In genomic region chr2:206402956-206403569, GRCh38 we compare ENCODE assay signal across 6 cellular contexts. TPM values are rescaled to one million over a fixed set of nuclear protein-coding genes. Genes with fewer than 3 reads are reported as not detected.
DNase-seq lines count a peak whose midpoint lies in the region; ATAC-seq, FAIRE-seq and TF ChIP-seq lines count a peak whose summit lies in the region.
"Not testable (repeated sequence)": the region's sequence is repeated elsewhere in the genome, so short reads cannot be mapped to it uniquely, and the experiment has no call there.

No MANE protein-coding gene starts in this region.

- not testable (repeated sequence) for H3F3A ChIP-seq in GM23338 (replicated peaks; ENCODE audit: low read depth)

- TF ChIP-seq POLR2A in K562 (conservative IDR thresholded peaks at IDR 0.05), result not testable (repeated sequence)

- TF ChIP-seq RAD21 in K562 (CRISPR knock-in tag; conservative IDR thresholded peaks at IDR 0.05 in 1 of 2, IDR thresholded peaks at IDR 0.05 in 1 of 2), result not testable (repeated sequence)

- DNase-seq in Caki2 (ENCODE audit: low read depth) (peak; percentile 14), HuH-7 (ENCODE audit: low spot score) (peak; percentile 71), osteoblast (ENCODE audit: insufficient read length, low spot score, missing footprints) (peak; percentile 48)
- DNase-seq in GM23338 (ENCODE audit: low spot score); K562 (ENCODE audit: extremely low read depth in 1 of 4, low spot score in 3 of 4); left lung: not testable (repeated sequence)

- not testable (repeated sequence) for H3K4me1 Mint-ChIP-seq in GM23338

- not testable (repeated sequence) for H3K79me2 ChIP-seq in GM23338 (replicated peaks; ENCODE audit: insufficient read depth); K562 (ENCODE audit: control insufficient read depth, insufficient read depth, low read length); osteoblast (ENCODE audit: insufficient read depth, low read length)

- H4K20me1 ChIP-seq in GM23338 (replicated peaks; ENCODE audit: insufficient read depth); K562 (replicated peaks; ENCODE audit: control insufficient read depth, insufficient read depth, low read length); osteoblast (ENCODE audit: insufficient read depth, low read length): not testable (repeated sequence)

- H3K4me3 Mint-ChIP-seq in GM23338, result not testable (repeated sequence)

- not testable (repeated sequence) for ATAC-seq in GM23338, K562
- peak; percentile 56 for ATAC-seq in left lung

- H3K36me3 Mint-ChIP-seq in GM23338 (ENCODE audit: low read depth), result peaks cover 17% of the 10 kb centered on the region

- BruUV-seq in K562 (replicated peaks; lab: Mats Ljungman, UMichigan), result not testable (repeated sequence)

- not testable (repeated sequence) for TF ChIP-seq EP300 in K562 (IDR thresholded peaks at IDR 0.05; ENCODE audit: low read length)

- not testable (repeated sequence) for FAIRE-seq in K562 (lab: Jason Lieb, UNC)

- not testable (repeated sequence) for H3K9me2 ChIP-seq in GM23338 (ENCODE audit: insufficient read depth)

- not testable (repeated sequence) for H3K27ac ChIP-seq in GM23338 (ENCODE audit: low read depth); K562 (ENCODE audit: extremely low read depth, low read depth, low read length); left lung; osteoblast (ENCODE audit: low read depth, low read length)

- POLR2A ChIA-PET in K562 (lab: Yijun Ruan, JAX), result not testable (repeated sequence)

- in situ Hi-C loops in Caki2 (cut with HindIII; ENCODE audit: low pct_unique_long_range_greater_than_20kb, low sequenced_read_pairs); K562 (cut with MboI): not testable (repeated sequence)

- H3K27me3 ChIP-seq in GM23338 (ENCODE audit: insufficient read depth); K562 (ENCODE audit: control insufficient read depth in 2 of 2, insufficient read depth in 2 of 2, low read length in 2 of 2); left lung; osteoblast (ENCODE audit: insufficient read depth, low read length): not testable (repeated sequence)

- TF ChIP-seq CTCF in GM23338 (conservative IDR thresholded peaks at IDR 0.05; ENCODE audit: low read depth in 2 of 2); K562 (IDR thresholded peaks at IDR 0.05 in 2 of 3, conservative IDR thresholded peaks at IDR 0.05 in 1 of 3; ENCODE audit: insufficient read depth in 2 of 3, low read depth in 1 of 3, low read length in 3 of 3); left lung (IDR thresholded peaks at IDR 0.05); osteoblast (IDR thresholded peaks at IDR 0.05; ENCODE audit: extremely low read depth, low read depth, low read length): not testable (repeated sequence)

- H3K9me1 ChIP-seq in K562 (ENCODE audit: control insufficient read depth, insufficient read depth, low read length), result not testable (repeated sequence)

- not testable (repeated sequence) for H3K4me1 ChIP-seq in GM23338 (ENCODE audit: insufficient read depth); K562 (replicated peaks in 1 of 2; ENCODE audit: control insufficient read depth in 2 of 2, insufficient read depth in 2 of 2, low read length in 2 of 2); left lung; osteoblast (ENCODE audit: insufficient read depth, low read length)

- whole genome bisulfite sequencing in K562 (ENCODE audit: insufficient coverage, low coverage, missing lambda C conversion rate), result 0% methylated on average over 5 of the region's 6 CpGs

- peaks cover 18% of the 10 kb centered on the region for H3K9me3 Mint-ChIP-seq in GM23338

- H3K4me3 ChIP-seq in GM23338; K562; left lung; osteoblast (ENCODE audit: insufficient read depth, low read length): not testable (repeated sequence)

- intact Hi-C loops in K562 (cut with micrococcal nuclease); left lung (cut with DNase I): not testable (repeated sequence)

- not testable (repeated sequence) for H3K36me3 ChIP-seq in GM23338 (ENCODE audit: insufficient read depth); K562 (ENCODE audit: control insufficient read depth, insufficient read depth, low read length); left lung; osteoblast (ENCODE audit: insufficient read depth, low read length)

- H3K27ac Mint-ChIP-seq in GM23338, result not testable (repeated sequence)

- H3K27me3 Mint-ChIP-seq in GM23338 (ENCODE audit: insufficient read depth, low read depth, poor library complexity), result not testable (repeated sequence)

- H3K9me3 ChIP-seq in K562 (replicated peaks; ENCODE audit: control insufficient read depth, insufficient read depth, low read depth, low read length); left lung; osteoblast (ENCODE audit: low read depth, low read length): not testable (repeated sequence)

- H3K9ac ChIP-seq in K562 (ENCODE audit: insufficient read depth in 1 of 2, low read depth in 2 of 2, low read length in 2 of 2), result not testable (repeated sequence)

- CTCF ChIA-PET in K562 (lab: Yijun Ruan, JAX; ENCODE audit: low intra/inter-chr PET ratio), result not testable (repeated sequence)

- H2AFZ ChIP-seq in GM23338, result peak overlapping the region; percentile 49; the same call in 1 of the 2 replicates
- not testable (repeated sequence) for H2AFZ ChIP-seq in K562 (ENCODE audit: low read depth, low read length); osteoblast (ENCODE audit: low read length)

- not testable (repeated sequence) for H3K4me2 ChIP-seq in GM23338; K562 (ENCODE audit: insufficient read depth, low read length); osteoblast (ENCODE audit: insufficient read depth, low read length)

TF ChIP-seq in K562, 482 proteins besides CTCF, POLR2A, EP300 and RAD21:
- TF ChIP-seq C11orf30 (IDR thresholded peaks at IDR 0.05; ENCODE audit: low read depth) (peak; percentile 18; the same call in 1 of the 2 replicates), NFE2 (IDR thresholded peaks at IDR 0.05; ENCODE audit: low read depth) (peak; percentile 46; the same call in 1 of the 2 replicates), MAFF (IDR thresholded peaks at IDR 0.05; ENCODE audit: low read length) (peak; percentile 63), MAFK (IDR thresholded peaks at IDR 0.05; ENCODE audit: low read length) (peak; percentile 33; the same call in 1 of the 2 replicates), MAFG (tag; conservative IDR thresholded peaks at IDR 0.05) (peak; percentile 29)

RNA-seq across cellular contexts. Expression of gene ADAM23, which starts 40.3 kb away (rescaled TPM):
- total RNA-seq in Caki2 (2014; rRNA removed; shearing (Covaris generic); ENCODE audit: low replicate concordance), result 4.4 and 7.0 TPM in 2 replicates
- total RNA-seq in GM23338 (2014; rRNA removed; shearing (Covaris generic)), result 12.0 and 15.9 TPM in 2 replicates
- 9.0 and 11.8 TPM in 2 replicates for polyA plus RNA-seq in GM23338 (2016; fragmentation: Nextera tagmentation; extraction: Ambion mirVana)
- not detected in 2 replicates for total RNA-seq in K562 (2011; cell fraction: chromatin; rRNA removed; ENCODE audit: low replicate concordance)
- not detected in 2 replicates for total RNA-seq in K562 (2011; cell fraction: nucleolus; rRNA removed)
- not detected in 2 replicates for total RNA-seq in K562 (2011; cell fraction: nucleoplasm; rRNA removed)
- not detected in 2 replicates for total RNA-seq in K562 (2014; rRNA removed)
- not detected in 2 replicates for total RNA-seq in K562 (2014; rRNA removed; fragmentation: Illumina TruSeq; extraction: Trizol)
- not detected in 2 replicates for total RNA-seq in K562 (2015; rRNA removed; fragmentation: Illumina TruSeq; extraction: Trizol)
- 0.02 and 0.16 TPM in 2 replicates for total RNA-seq in K562 (2021)
- polyA plus RNA-seq in K562 (2011; rRNA removed), result not detected in 2 replicates
- polyA plus RNA-seq in K562 (2011; cell fraction: cytosol; rRNA removed), result not detected in 2 replicates
- polyA plus RNA-seq in K562 (2011; cell fraction: nucleus; rRNA removed), result not detected in 2 replicates
- polyA plus RNA-seq in K562 (2012), result not detected in 2 replicates
- polyA plus RNA-seq in K562 (2014; fragmentation: Illumina TruSeq; extraction: Trizol), result not detected in 2 replicates
- polyA plus RNA-seq in K562 (2014; fragmentation: Nextera tagmentation; extraction: Ambion mirVana), result not detected
- not detected in 2 replicates for polyA plus RNA-seq in K562 (2014; rRNA removed)
- not detected in 2 replicates for polyA minus RNA-seq in K562 (2011; rRNA and poly(A)+ RNA removed)
- not detected in 2 replicates for polyA minus RNA-seq in K562 (2011; cell fraction: cytosol; rRNA and poly(A)+ RNA removed)
- polyA minus RNA-seq in K562 (2011; cell fraction: nucleus; rRNA and poly(A)+ RNA removed), result not detected in 2 replicates
- total RNA-seq in left lung, result 1 to 10 TPM; 2.2 to 3.2 TPM
- total RNA-seq in osteoblast, result under 0.01 and 0.29 TPM in 2 replicates
